1 cellular context compared by ENCODE assay signal in the genomic region with DNA sequence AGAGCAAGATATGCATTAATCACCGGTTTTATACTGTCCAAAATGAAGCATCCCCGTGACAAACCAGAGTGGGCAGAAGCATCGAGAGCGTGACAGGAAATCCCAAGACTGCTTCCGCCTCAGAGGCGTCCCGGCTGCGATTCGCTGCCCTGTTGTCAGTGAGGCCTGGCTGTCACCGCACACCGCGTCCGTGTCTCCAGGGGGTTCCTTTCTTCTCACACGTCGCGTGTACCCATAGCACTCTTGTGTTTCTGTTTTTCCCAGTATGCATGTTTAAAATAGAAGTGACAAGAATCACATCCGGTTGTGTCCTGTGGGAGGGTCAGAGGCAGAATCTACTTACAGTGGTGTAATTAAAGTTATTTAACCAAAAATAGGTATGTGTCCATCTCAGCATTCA.
TF ChIP-seq lines count a peak whose summit lies in the region.

No MANE protein-coding gene starts in this region.

TF ChIP-seq in HepG2, 621 proteins besides CTCF, POLR2A, EP300 and RAD21:
- TF ChIP-seq ZSCAN12 (CRISPR knock-in tag; IDR thresholded peaks at IDR 0.05) (no peak), KLF16 (CRISPR knock-in tag; IDR thresholded peaks at IDR 0.05) (no peak), TFE3 (CRISPR knock-in tag; IDR thresholded peaks at IDR 0.05) (no peak), ARHGAP35 (CRISPR knock-in tag; IDR thresholded peaks at IDR 0.05; ENCODE audit: borderline replicate concordance) (no peak), ZNF512B (CRISPR knock-in tag; IDR thresholded peaks at IDR 0.05; ENCODE audit: borderline replicate concordance) (no peak), SRF (IDR thresholded peaks at IDR 0.05; ENCODE audit: low read depth, low read length) (no peak), KAT7 (CRISPR knock-in tag; IDR thresholded peaks at IDR 0.05; ENCODE audit: borderline replicate concordance) (no peak), RBAK (CRISPR knock-in tag; IDR thresholded peaks at IDR 0.05) (no peak), REXO4 (CRISPR knock-in tag; IDR thresholded peaks at IDR 0.05; ENCODE audit: borderline replicate concordance) (no peak), BORCS8-MEF2B (CRISPR knock-in tag; IDR thresholded peaks at IDR 0.05) (no peak)
